ENCODE assay signal across 14 cellular contexts in genomic region chr15:85988741-85989140, GRCh38.
"Had no signal": no experiment of that assay in that cellular context is flagged by ENCODE, and none has a peak within 500 bp of the region (broad histone marks: within the 10 kb centered on the region; RNA-seq: fewer than 3 reads in every experiment).

No MANE protein-coding gene starts in this region.

- FAIRE-seq: endothelial cell of umbilical vein, pancreas, small intestine, urothelium cell line had no signal

- ATAC-seq: foreskin keratinocyte, pancreas, right cardiac atrium had no signal

- DNase-seq: effector CD4-positive, alpha-beta T cell; endodermal cell; erythroblast; mesendoderm; naive B cell; occipital lobe; pancreas; right cardiac atrium; small intestine; stimulated activated CD4-positive, alpha-beta T cell treated with anti-CD3 and anti-CD28 coated beads, Interleukin-12 subunit alpha, Interleukin-12 subunit beta, amount 100 ng/mL, for 4 hours; stimulated activated naive CD4-positive, alpha-beta T cell treated with Interleukin-2 at 50 U/mL for 16 hours had no signal

- H3K4me3 ChIP-seq: pancreas had no signal
